22 cellular contexts compared by ENCODE assay signal in the genomic region with DNA sequence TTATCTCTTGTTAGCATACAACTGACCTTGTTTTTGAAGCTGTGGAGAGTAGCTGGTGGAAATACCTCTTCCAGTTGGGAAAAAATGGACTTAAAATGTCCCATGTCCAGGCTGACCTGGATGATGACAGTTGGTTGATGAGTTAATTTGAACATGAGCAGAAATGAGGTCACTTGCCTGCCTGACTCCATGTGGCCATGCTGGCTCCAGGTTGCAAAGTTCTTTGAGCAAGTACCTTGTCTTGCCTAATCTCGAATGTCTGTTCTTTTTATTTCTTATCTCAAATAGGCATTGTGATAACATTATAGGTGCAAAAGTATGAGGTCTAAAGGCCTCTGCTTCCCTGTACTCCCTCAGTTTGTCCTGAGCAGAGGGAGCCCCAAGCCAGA. TPM values are rescaled to one million over a fixed set of nuclear protein-coding genes. Genes with fewer than 3 reads are reported as not detected.
A peak's percentile ranks its signal among the peaks of the same experiment; 100 is the strongest.
DNase-seq lines count a peak whose midpoint lies in the region; ATAC-seq and TF ChIP-seq lines count a peak whose summit lies in the region.
"Had no signal": no experiment of that assay in that cellular context is flagged by ENCODE, and none has a peak within 500 bp of the region (broad histone marks: within the 10 kb centered on the region; RNA-seq: fewer than 3 reads in every experiment).

No MANE protein-coding gene starts in this region.

- no peaks in the 10 kb centered on the region for H3K9me3 ChIP-seq in H9 (ENCODE audit: control insufficient read depth, low read depth, low read length)
- H3K9me3 ChIP-seq: pancreas, right lobe of liver, thyroid gland had no signal

- no peak overlapping the region for H4K5ac ChIP-seq in H9 (ENCODE audit: insufficient read length, low read depth, low read length)

- H3K4me3 Mint-ChIP-seq in H9 (no peak overlapping the region), memory B cell (peak overlapping the region; percentile 52)
- H3K4me3 Mint-ChIP-seq in activated T-helper 2 cell treated with anti-CD3 and anti-CD28 coated beads, Interferon-gamma antibody, Interleukin-2, Interleukin-4, amounts not matched to agents 10 μg/mL and 5 μg/mL and 100 μg/mL, durations not matched to agents 14 hours and 24 hours and 36 hours (ENCODE audit: low read depth): no peak overlapping the region
- H3K4me3 Mint-ChIP-seq: activated CD4-positive, alpha-beta memory T cell treated with anti-CD3 and anti-CD28 coated beads, Interleukin-2, amount 10 ng/mL, durations not matched to agents 7 days and 5 days; CD8-positive, alpha-beta T cell; natural killer cell; stimulated activated effector memory CD8-positive, alpha-beta T cell treated with anti-CD3 and anti-CD28 coated beads, Interleukin-12 subunit alpha, Interleukin-12 subunit beta, amount 100 ng/mL, for 72 hours; WTC11 had no signal

- H3K27ac ChIP-seq in H9 (ENCODE audit: insufficient read length, low read depth, low read length): no peak overlapping the region
- H3K27ac ChIP-seq: coronary artery, pancreas, right lobe of liver had no signal

- H3K56ac ChIP-seq in H9 (ENCODE audit: insufficient read length, low read depth, low read length): no peak overlapping the region

- no peak overlapping the region for H2AK5ac ChIP-seq in H9 (ENCODE audit: insufficient read length, low read length)

- H3K4me1 Mint-ChIP-seq in H9: peaks cover 35 to 43% of the 10 kb centered on the region in 2 experiments
- H3K4me1 Mint-ChIP-seq in activated T-helper 2 cell treated with anti-CD3 and anti-CD28 coated beads, Interferon-gamma antibody, Interleukin-2, Interleukin-4, amounts not matched to agents 10 μg/mL and 5 μg/mL and 100 μg/mL, durations not matched to agents 14 hours and 24 hours and 36 hours (ENCODE audit: low read depth): peaks cover 22% of the 10 kb centered on the region
- H3K4me1 Mint-ChIP-seq in memory B cell: peaks cover 21% of the 10 kb centered on the region

- H3K79me2 ChIP-seq in H9 (ENCODE audit: insufficient read depth, low read length): no peaks in the 10 kb centered on the region

- no peak overlapping the region for H3K23ac ChIP-seq in H9 (ENCODE audit: insufficient read length, low read depth, low read length)

- H4K20me1 ChIP-seq in H9 (ENCODE audit: control insufficient read depth, insufficient read depth, insufficient read length): no peaks in the 10 kb centered on the region

- no peaks in the 10 kb centered on the region for H3K23me2 ChIP-seq in H9 (ENCODE audit: insufficient read length, low read depth, low read length, poor library complexity, severe bottlenecking)

- H3K36me3 Mint-ChIP-seq in H9 (ENCODE audit: insufficient read depth in 1 of 3, low read depth in 3 of 3): peaks cover 0 to 2% (median 0%) of the 10 kb centered on the region in 3 experiments; a peak in 1 of 7 replicates
- H3K36me3 Mint-ChIP-seq in activated T-helper 2 cell treated with anti-CD3 and anti-CD28 coated beads, Interferon-gamma antibody, Interleukin-2, Interleukin-4, amounts not matched to agents 10 μg/mL and 5 μg/mL and 100 μg/mL, durations not matched to agents 14 hours and 24 hours and 36 hours (ENCODE audit: low read depth): peaks cover 8% of the 10 kb centered on the region
- peaks cover 7% of the 10 kb centered on the region for H3K36me3 Mint-ChIP-seq in memory B cell
- H3K36me3 Mint-ChIP-seq: natural killer cell had no signal

- no peak overlapping the region for H2AFZ ChIP-seq in H9 (ENCODE audit: low read length)

- peaks cover 8% of the 10 kb centered on the region; the same call in 1 of the 2 replicates for H3K4me1 ChIP-seq in H9 (ENCODE audit: insufficient read depth, low read length)
- H3K4me1 ChIP-seq: pancreas had no signal

- no peak overlapping the region for H3K9ac ChIP-seq in H9 (ENCODE audit: extremely low read depth, insufficient read length, low read length)

- no peaks in the 10 kb centered on the region for H3K27me3 ChIP-seq in H9 (ENCODE audit: insufficient read depth, low read length)
- H3K27me3 ChIP-seq: pancreas, right lobe of liver, thyroid gland had no signal

- H4K8ac ChIP-seq in H9 (replicated peaks; ENCODE audit: insufficient read length, low read depth, low read length): no peak overlapping the region

- H3K4me2 ChIP-seq in H9 (ENCODE audit: insufficient read depth, insufficient read length, low read length): no peak overlapping the region

- WGBS in H9 (ENCODE audit: extremely low coverage, insufficient read length, low lambda C conversion rate): no CpG with 5 or more reads among the region's 1 CpG

- no peak overlapping the region for H2BK5ac ChIP-seq in H9 (ENCODE audit: insufficient read length, low read length)

- H3K4ac ChIP-seq in H9 (ENCODE audit: low read depth, low read length): no peak overlapping the region

- ATAC-seq in memory B cell (ENCODE audit: low read depth): no peak
- no peak for ATAC-seq in HG02759 (IDR thresholded peaks at IDR 0.05; ENCODE audit: unreplicated experiment)
- no peak for ATAC-seq in sciatic nerve
- ATAC-seq in GM18519 (IDR thresholded peaks at IDR 0.05; ENCODE audit: low FRiP score, unreplicated experiment): no peak
- ATAC-seq: CD8-positive, alpha-beta T cell; pancreas; stimulated activated effector memory CD8-positive, alpha-beta T cell treated with anti-CD3 and anti-CD28 coated beads, Interleukin-12 subunit alpha, Interleukin-12 subunit beta, amount 100 ng/mL, for 72 hours; WTC11 had no signal

- intact Hi-C loops in activated T-helper 2 cell treated with anti-CD3 and anti-CD28 coated beads, Interferon-gamma antibody, Interleukin-2, Interleukin-4, amounts not matched to agents 10 μg/mL and 5 μg/mL and 100 μg/mL, durations not matched to agents 14 hours and 24 hours and 36 hours (cut with micrococcal nuclease): no loop called here
- intact Hi-C loops in sciatic nerve (cut with DNase I): no loop called here

- H3K18ac ChIP-seq in H9 (ENCODE audit: insufficient read length, low read depth, low read length): no peak overlapping the region

- H3T11ph ChIP-seq in H9 (ENCODE audit: low read length): no peak overlapping the region

- no peak overlapping the region for H3K14ac ChIP-seq in H9 (ENCODE audit: insufficient read depth, low read length)

- H3K27ac Mint-ChIP-seq in H9: peak overlapping the region in 2 of 3 experiments; percentile 22 to 41; a peak in 2 of 7 replicates
- H3K27ac Mint-ChIP-seq in activated T-helper 2 cell treated with anti-CD3 and anti-CD28 coated beads, Interferon-gamma antibody, Interleukin-2, Interleukin-4, amounts not matched to agents 10 μg/mL and 5 μg/mL and 100 μg/mL, durations not matched to agents 14 hours and 24 hours and 36 hours: peak overlapping the region; percentile 25
- H3K27ac Mint-ChIP-seq in memory B cell: peak overlapping the region; percentile 18
- H3K27ac Mint-ChIP-seq: activated CD4-positive, alpha-beta memory T cell treated with anti-CD3 and anti-CD28 coated beads, Interleukin-2, amount 10 ng/mL, durations not matched to agents 7 days and 5 days; CD8-positive, alpha-beta T cell; natural killer cell; stimulated activated effector memory CD8-positive, alpha-beta T cell treated with anti-CD3 and anti-CD28 coated beads, Interleukin-12 subunit alpha, Interleukin-12 subunit beta, amount 100 ng/mL, for 72 hours; WTC11 had no signal

- H2BK15ac ChIP-seq in H9 (ENCODE audit: low read depth, low read length): no peak overlapping the region

- H3K9me3 Mint-ChIP-seq in H9 (no peaks in the 10 kb centered on the region), memory B cell (no peaks in the 10 kb centered on the region)
- no peaks in the 10 kb centered on the region for H3K9me3 Mint-ChIP-seq in activated T-helper 2 cell treated with anti-CD3 and anti-CD28 coated beads, Interferon-gamma antibody, Interleukin-2, Interleukin-4, amounts not matched to agents 10 μg/mL and 5 μg/mL and 100 μg/mL, durations not matched to agents 14 hours and 24 hours and 36 hours
- H3K9me3 Mint-ChIP-seq: CD8-positive, alpha-beta T cell; natural killer cell; stimulated activated effector memory CD8-positive, alpha-beta T cell treated with anti-CD3 and anti-CD28 coated beads, Interleukin-12 subunit alpha, Interleukin-12 subunit beta, amount 100 ng/mL, for 72 hours had no signal

- no peak overlapping the region for H2BK20ac ChIP-seq in H9 (ENCODE audit: low read depth, low read length, poor library complexity, severe bottlenecking)

- TF ChIP-seq CTCF in H9 (conservative IDR thresholded peaks at IDR 0.05): no peak

- H2BK12ac ChIP-seq in H9 (ENCODE audit: insufficient read length, low read depth, low read length): no peak overlapping the region

- no peak overlapping the region for H2BK120ac ChIP-seq in H9 (ENCODE audit: low read depth, low read length, poor library complexity, severe bottlenecking)

- no peaks in the 10 kb centered on the region for H3K79me1 ChIP-seq in H9 (ENCODE audit: insufficient read depth, low read depth, low read length, poor library complexity, severe bottlenecking)

- DNase-seq in H9 (no peak), memory B cell (ENCODE audit: low spot score in 2 of 2) (no peak), sciatic nerve (ENCODE audit: low spot score) (no peak)
- DNase-seq in activated T-helper 2 cell treated with anti-CD3 and anti-CD28 coated beads, Interferon-gamma antibody, Interleukin-2, Interleukin-4, amounts not matched to agents 10 μg/mL and 5 μg/mL and 100 μg/mL, durations not matched to agents 14 hours and 24 hours and 36 hours (ENCODE audit: low spot score): no peak
- DNase-seq: activated CD4-positive, alpha-beta memory T cell treated with anti-CD3 and anti-CD28 coated beads, Interleukin-2, amount 10 ng/mL, durations not matched to agents 7 days and 5 days; activated naive CD4-positive, alpha-beta T cell treated with anti-CD3 and anti-CD28 coated beads, Interleukin-2, amount 50 U/mL, for 16 hours; activated T-cell treated with anti-CD3 and anti-CD28 coated beads, Interleukin-2, amount 50 U/mL, for 48 hours; CD8-positive, alpha-beta T cell; hippocampal formation; kidney; mesendoderm; natural killer cell; NCI-H187; NCI-H345; pancreas; right lobe of liver; thyroid gland had no signal

- H3K27me3 Mint-ChIP-seq in H9 (ENCODE audit: low read depth): no peaks in the 10 kb centered on the region; the same call in 1 of the 2 replicates
- no peaks in the 10 kb centered on the region for H3K27me3 Mint-ChIP-seq in activated T-helper 2 cell treated with anti-CD3 and anti-CD28 coated beads, Interferon-gamma antibody, Interleukin-2, Interleukin-4, amounts not matched to agents 10 μg/mL and 5 μg/mL and 100 μg/mL, durations not matched to agents 14 hours and 24 hours and 36 hours (ENCODE audit: low read depth)
- no peaks in the 10 kb centered on the region for H3K27me3 Mint-ChIP-seq in memory B cell
- H3K27me3 Mint-ChIP-seq: activated CD4-positive, alpha-beta memory T cell treated with anti-CD3 and anti-CD28 coated beads, Interleukin-2, amount 10 ng/mL, durations not matched to agents 7 days and 5 days had no signal

- no peak overlapping the region for H4K91ac ChIP-seq in H9 (ENCODE audit: insufficient read length, low read depth, low read length)

RNA-seq across cellular contexts. Expression of a gene that starts 9.0 kb away (rescaled TPM):
- total RNA-seq in H9 (2021) (10.0 and 13.7 TPM in 2 replicates), sciatic nerve (54.3 TPM)
- total RNA-seq in activated T-helper 2 cell treated with anti-CD3 and anti-CD28 coated beads, Interferon-gamma antibody, Interleukin-2, Interleukin-4, amounts not matched to agents 10 μg/mL and 5 μg/mL and 100 μg/mL, durations not matched to agents 14 hours and 24 hours and 36 hours: 24.7 and 25.7 TPM in 2 replicates

RNA-seq across cellular contexts. Expression of a gene that starts 44.6 kb away (rescaled TPM):
- total RNA-seq in H9 (2021) (13.3 and 14.3 TPM in 2 replicates), sciatic nerve (18.5 TPM)
- 15.7 and 20.0 TPM in 2 replicates for total RNA-seq in activated T-helper 2 cell treated with anti-CD3 and anti-CD28 coated beads, Interferon-gamma antibody, Interleukin-2, Interleukin-4, amounts not matched to agents 10 μg/mL and 5 μg/mL and 100 μg/mL, durations not matched to agents 14 hours and 24 hours and 36 hours

RNA-seq across cellular contexts. Expression of a gene that starts 55.4 kb away (rescaled TPM):
- 3.7 and 6.3 TPM in 2 replicates for total RNA-seq in H9 (2021)
- total RNA-seq in activated T-helper 2 cell treated with anti-CD3 and anti-CD28 coated beads, Interferon-gamma antibody, Interleukin-2, Interleukin-4, amounts not matched to agents 10 μg/mL and 5 μg/mL and 100 μg/mL, durations not matched to agents 14 hours and 24 hours and 36 hours: 8.0 and 10.5 TPM in 2 replicates
- 9.8 TPM for total RNA-seq in sciatic nerve
